ENCODE assay signal across 1 cellular context in the genomic region with DNA sequence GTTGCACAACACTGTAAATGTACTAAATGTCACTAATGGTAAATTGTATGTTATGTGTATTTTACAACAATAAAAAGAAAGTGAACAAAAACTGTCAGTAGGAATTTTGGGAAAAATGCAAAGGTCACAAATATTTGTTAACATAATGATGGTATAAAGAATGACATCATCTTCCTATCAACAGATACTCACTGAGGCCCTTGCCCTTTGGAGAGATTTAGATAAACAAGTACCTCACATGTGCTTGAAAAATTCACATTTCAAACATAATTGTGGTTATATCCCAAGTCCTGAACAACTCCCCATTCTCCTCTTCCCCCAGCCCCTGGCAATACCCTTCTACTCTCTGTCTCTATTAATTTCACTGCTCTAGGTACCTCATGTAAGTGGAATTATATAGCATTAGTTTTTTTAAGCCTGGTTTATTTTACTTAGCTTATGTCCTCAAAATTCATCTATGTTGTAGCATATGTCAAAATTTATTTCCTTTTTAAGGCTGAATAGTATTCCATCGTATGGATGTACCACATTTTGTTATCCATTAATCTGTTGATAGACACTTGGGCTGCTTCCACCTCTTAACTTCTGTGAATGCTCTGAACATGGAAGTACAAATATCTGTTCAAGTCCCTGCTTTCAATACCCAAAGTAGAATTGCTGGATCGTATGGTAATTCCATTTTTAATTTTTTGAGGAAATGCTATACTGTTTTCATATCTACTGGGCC.
TF ChIP-seq lines count a peak whose summit lies in the region.

No MANE protein-coding gene starts in this region.

TF ChIP-seq in HEK293, 187 proteins besides CTCF, POLR2A, EP300 and RAD21 (continued from another document):
- TF ChIP-seq, protein P1, sequence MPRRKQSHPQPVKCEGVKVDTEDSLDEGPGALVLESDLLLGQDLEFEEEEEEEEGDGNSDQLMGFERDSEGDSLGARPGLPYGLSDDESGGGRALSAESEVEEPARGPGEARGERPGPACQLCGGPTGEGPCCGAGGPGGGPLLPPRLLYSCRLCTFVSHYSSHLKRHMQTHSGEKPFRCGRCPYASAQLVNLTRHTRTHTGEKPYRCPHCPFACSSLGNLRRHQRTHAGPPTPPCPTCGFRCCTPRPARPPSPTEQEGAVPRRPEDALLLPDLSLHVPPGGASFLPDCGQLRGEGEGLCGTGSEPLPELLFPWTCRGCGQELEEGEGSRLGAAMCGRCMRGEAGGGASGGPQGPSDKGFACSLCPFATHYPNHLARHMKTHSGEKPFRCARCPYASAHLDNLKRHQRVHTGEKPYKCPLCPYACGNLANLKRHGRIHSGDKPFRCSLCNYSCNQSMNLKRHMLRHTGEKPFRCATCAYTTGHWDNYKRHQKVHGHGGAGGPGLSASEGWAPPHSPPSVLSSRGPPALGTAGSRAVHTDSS (tag by site-specific recombination; IDR thresholded peaks at IDR 0.05), result no peak
- no peak for TF ChIP-seq ZBTB7A (tag by site-specific recombination; IDR thresholded peaks at IDR 0.05; ENCODE audit: low read depth)
- TF ChIP-seq, protein P2, sequence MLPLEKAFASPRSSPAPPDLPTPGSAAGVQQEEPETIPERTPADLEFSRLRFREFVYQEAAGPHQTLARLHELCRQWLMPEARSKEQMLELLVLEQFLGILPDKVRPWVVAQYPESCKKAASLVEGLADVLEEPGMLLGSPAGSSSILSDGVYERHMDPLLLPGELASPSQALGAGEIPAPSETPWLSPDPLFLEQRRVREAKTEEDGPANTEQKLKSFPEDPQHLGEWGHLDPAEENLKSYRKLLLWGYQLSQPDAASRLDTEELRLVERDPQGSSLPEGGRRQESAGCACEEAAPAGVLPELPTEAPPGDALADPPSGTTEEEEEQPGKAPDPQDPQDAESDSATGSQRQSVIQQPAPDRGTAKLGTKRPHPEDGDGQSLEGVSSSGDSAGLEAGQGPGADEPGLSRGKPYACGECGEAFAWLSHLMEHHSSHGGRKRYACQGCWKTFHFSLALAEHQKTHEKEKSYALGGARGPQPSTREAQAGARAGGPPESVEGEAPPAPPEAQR (tag by site-specific recombination; IDR thresholded peaks at IDR 0.05), result no peak
- TF ChIP-seq ZBTB17 (tag by site-specific recombination; IDR thresholded peaks at IDR 0.05), result no peak
- TF ChIP-seq, protein P3, sequence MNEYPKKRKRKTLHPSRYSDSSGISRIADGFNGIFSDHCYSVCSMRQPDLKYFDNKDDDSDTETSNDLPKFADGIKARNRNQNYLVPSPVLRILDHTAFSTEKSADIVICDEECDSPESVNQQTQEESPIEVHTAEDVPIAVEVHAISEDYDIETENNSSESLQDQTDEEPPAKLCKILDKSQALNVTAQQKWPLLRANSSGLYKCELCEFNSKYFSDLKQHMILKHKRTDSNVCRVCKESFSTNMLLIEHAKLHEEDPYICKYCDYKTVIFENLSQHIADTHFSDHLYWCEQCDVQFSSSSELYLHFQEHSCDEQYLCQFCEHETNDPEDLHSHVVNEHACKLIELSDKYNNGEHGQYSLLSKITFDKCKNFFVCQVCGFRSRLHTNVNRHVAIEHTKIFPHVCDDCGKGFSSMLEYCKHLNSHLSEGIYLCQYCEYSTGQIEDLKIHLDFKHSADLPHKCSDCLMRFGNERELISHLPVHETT (tag by site-specific recombination; IDR thresholded peaks at IDR 0.05), result no peak
- no peak for TF ChIP-seq ZNF2 (tag by site-specific recombination; IDR thresholded peaks at IDR 0.05)
- TF ChIP-seq, protein P4, sequence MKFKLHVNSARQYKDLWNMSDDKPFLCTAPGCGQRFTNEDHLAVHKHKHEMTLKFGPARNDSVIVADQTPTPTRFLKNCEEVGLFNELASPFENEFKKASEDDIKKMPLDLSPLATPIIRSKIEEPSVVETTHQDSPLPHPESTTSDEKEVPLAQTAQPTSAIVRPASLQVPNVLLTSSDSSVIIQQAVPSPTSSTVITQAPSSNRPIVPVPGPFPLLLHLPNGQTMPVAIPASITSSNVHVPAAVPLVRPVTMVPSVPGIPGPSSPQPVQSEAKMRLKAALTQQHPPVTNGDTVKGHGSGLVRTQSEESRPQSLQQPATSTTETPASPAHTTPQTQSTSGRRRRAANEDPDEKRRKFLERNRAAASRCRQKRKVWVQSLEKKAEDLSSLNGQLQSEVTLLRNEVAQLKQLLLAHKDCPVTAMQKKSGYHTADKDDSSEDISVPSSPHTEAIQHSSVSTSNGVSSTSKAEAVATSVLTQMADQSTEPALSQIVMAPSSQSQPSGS (tag by site-specific recombination; IDR thresholded peaks at IDR 0.05; ENCODE audit: low read depth), result peak; percentile 56
